In the genomic region with DNA sequence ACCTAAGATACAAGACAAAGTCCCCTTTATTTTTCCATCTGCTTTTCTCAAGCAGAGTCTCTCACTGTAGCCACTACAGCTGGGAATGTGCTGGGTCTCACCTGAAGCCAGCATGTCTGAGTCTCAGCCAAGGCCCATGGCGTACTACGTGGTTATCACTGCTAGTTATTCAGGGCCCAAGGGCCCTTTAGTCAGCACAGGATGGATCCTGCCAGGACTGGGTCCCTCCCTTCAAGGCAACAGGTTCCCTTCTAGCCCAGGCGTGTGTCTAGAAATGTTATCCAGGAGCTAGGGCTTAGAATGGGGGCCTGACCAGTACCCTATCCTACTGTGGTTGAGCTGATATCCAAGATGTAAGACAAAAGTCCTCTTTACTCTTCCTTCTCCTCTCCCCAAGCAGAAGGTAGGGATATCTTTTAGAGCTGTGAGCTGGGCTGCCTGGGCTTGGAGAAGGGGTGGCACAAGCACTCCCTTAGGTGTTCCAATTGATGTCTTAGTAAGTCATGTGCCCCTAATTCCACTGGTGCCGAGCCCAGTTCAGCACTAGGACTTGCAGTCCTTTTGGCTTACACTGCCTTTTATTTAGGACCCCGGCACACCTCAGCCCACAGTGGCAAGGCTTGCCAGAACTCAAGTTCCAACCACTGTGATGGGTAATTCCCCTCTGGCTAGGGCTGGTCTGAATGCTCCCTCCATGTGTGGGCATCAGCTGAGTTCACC, we compare ENCODE assay signal across 15 cellular contexts. TPM values are rescaled to one million over a fixed set of nuclear protein-coding genes. Genes with fewer than 3 reads are reported as not detected.
DNase-seq lines count a peak whose midpoint lies in the region; ATAC-seq, FAIRE-seq and TF ChIP-seq lines count a peak whose summit lies in the region.
"Had no signal": no experiment of that assay in that cellular context is flagged by ENCODE, and none has a peak within 500 bp of the region (broad histone marks: within the 10 kb centered on the region; RNA-seq: fewer than 3 reads in every experiment).

No MANE protein-coding gene starts in this region.

- dilution Hi-C loops in keratinocyte (cut with MboI; ENCODE audit: extremely low pct_ligation_motif_present, low sequenced_read_pairs): no loop called here

- intact Hi-C loops in Right ventricle myocardium superior (cut with DNase I) (no loop called here), left ventricle myocardium inferior (cut with micrococcal nuclease) (no loop called here)

- H3K4me2 ChIP-seq in keratinocyte (ENCODE audit: control insufficient read depth, extremely low read depth, insufficient read depth, low read depth, low read length): no peak overlapping the region
- H3K4me2 ChIP-seq: BLaER1 treated with 17β-estradiol and CSF1 and Interleukin-3, amounts not matched to agents 10 nM and 100 nM; GM23338 had no signal

- H3K4me3 ChIP-seq in left ventricle myocardium inferior (no peak overlapping the region), keratinocyte (ENCODE audit: control insufficient read depth in 2 of 3, extremely low read depth in 1 of 3, insufficient read depth in 2 of 3, low read depth in 1 of 3, low read length in 3 of 3) (no peak overlapping the region)
- H3K4me3 ChIP-seq: BLaER1 treated with 17β-estradiol and CSF1 and Interleukin-3, amounts not matched to agents 10 nM and 100 nM; GM23338 had no signal

- no peaks in the 10 kb centered on the region for H3K9me1 ChIP-seq in keratinocyte (ENCODE audit: control insufficient read depth, extremely low read depth, insufficient read depth, low read length)

- H3K27ac ChIP-seq in left ventricle myocardium inferior (replicated peaks): no peak overlapping the region
- no peak overlapping the region for H3K27ac ChIP-seq in keratinocyte (ENCODE audit: control insufficient read depth, insufficient read depth, low read length)
- H3K27ac ChIP-seq: BLaER1 treated with 17β-estradiol and CSF1 and Interleukin-3, amounts not matched to agents 10 nM and 100 nM; HL-60 had no signal

- H3K36me3 ChIP-seq in left ventricle myocardium inferior: peaks cover 5% of the 10 kb centered on the region
- H3K36me3 ChIP-seq in keratinocyte (ENCODE audit: control insufficient read depth in 2 of 2, extremely low read depth in 1 of 2, insufficient read depth in 2 of 2, low read length in 2 of 2): no peaks in the 10 kb centered on the region

- ATAC-seq in Right ventricle myocardium superior (ENCODE audit: poor library complexity): peak; percentile 47
- ATAC-seq in esophagus mucosa: peak; percentile 68
- ATAC-seq: CD8-positive, alpha-beta T cell had no signal

- H3K27me3 ChIP-seq in left ventricle myocardium inferior (ENCODE audit: low read depth) (no peaks in the 10 kb centered on the region), keratinocyte (ENCODE audit: control insufficient read depth, extremely low read depth, insufficient read depth, low read length) (no peaks in the 10 kb centered on the region)
- H3K27me3 ChIP-seq: BLaER1 treated with 17β-estradiol and CSF1 and Interleukin-3, amounts not matched to agents 10 nM and 100 nM had no signal

- no peak for TF ChIP-seq CTCF in left ventricle myocardium inferior (IDR thresholded peaks at IDR 0.05; ENCODE audit: borderline replicate concordance)
- no peak for TF ChIP-seq CTCF in keratinocyte (optimal IDR thresholded peaks at IDR 0.05 in 1 of 3, IDR thresholded peaks at IDR 0.05 in 1 of 3, conservative IDR thresholded peaks at IDR 0.05 in 1 of 3; ENCODE audit: extremely low read depth in 1 of 3, insufficient read depth in 2 of 3, low read length in 3 of 3)

- peaks cover 22% of the 10 kb centered on the region for H3K79me2 ChIP-seq in keratinocyte (ENCODE audit: control insufficient read depth, insufficient read depth, low read length)

- DNase-seq in Right ventricle myocardium superior: no peak
- no peak for DNase-seq in left ventricle myocardium inferior
- no peak for DNase-seq in keratinocyte (ENCODE audit: low read depth, low spot score)
- no peak for DNase-seq in HuH-7.5 (ENCODE audit: low spot score)
- DNase-seq in NCI-H1092 treated with DMSO at 0.1 percent for 48 hours (lab: John Stamatoyannopoulos, UW): no peak
- DNase-seq: Calu3; CD8-positive, alpha-beta T cell; DMS79 treated with DMSO at 0.1 percent for 48 hours; GF-D8; HFFc6 had no signal

- peaks cover 10% of the 10 kb centered on the region for H3K9me3 ChIP-seq in left ventricle myocardium inferior (replicated peaks)
- no peaks in the 10 kb centered on the region for H3K9me3 ChIP-seq in keratinocyte (ENCODE audit: control insufficient read depth, low read depth, low read length)

- H3K4me1 ChIP-seq in left ventricle myocardium inferior (peaks cover 52% of the 10 kb centered on the region), keratinocyte (ENCODE audit: control insufficient read depth, extremely low read depth, insufficient read depth, low read length) (peaks cover 7% of the 10 kb centered on the region)
- H3K4me1 ChIP-seq: BLaER1 treated with 17β-estradiol and CSF1 and Interleukin-3, amounts not matched to agents 10 nM and 100 nM had no signal

- no peaks in the 10 kb centered on the region for H4K20me1 ChIP-seq in keratinocyte (ENCODE audit: control insufficient read depth, extremely low read depth, insufficient read depth, low read length)

- H2AFZ ChIP-seq in keratinocyte (ENCODE audit: control insufficient read depth, low read length): no peak overlapping the region
- H2AFZ ChIP-seq: GM23338 had no signal

- peak; percentile 73 for FAIRE-seq in keratinocyte (lab: Jason Lieb, UNC)
- FAIRE-seq: H54 had no signal

- no peak overlapping the region for H3K9ac ChIP-seq in keratinocyte (ENCODE audit: control insufficient read depth, extremely low read depth, insufficient read depth, low read length)
- H3K9ac ChIP-seq: BLaER1 treated with 17β-estradiol and CSF1 and Interleukin-3, amounts not matched to agents 10 nM and 100 nM had no signal

RNA-seq across cellular contexts. Expression of a gene that starts 17.7 kb away (rescaled TPM):
- 8.8 TPM for total RNA-seq in Right ventricle myocardium superior
- 9.9 TPM for total RNA-seq in left ventricle myocardium inferior
- 12.6 TPM for total RNA-seq in esophagus mucosa
- 9.5 to 18.2 TPM (median 10.6 TPM) in 3 replicates for polyA plus RNA-seq in keratinocyte
- polyA plus RNA-seq in keratinocyte (2011; ENCODE audit: low read depth): 8.0 TPM
- polyA plus RNA-seq in keratinocyte (2011; cell fraction: cytosol; rRNA removed): 6.7 and 14.4 TPM in 2 replicates
- 10.0 and 13.1 TPM in 2 replicates for polyA plus RNA-seq in keratinocyte (2011; cell fraction: nucleus; rRNA removed)
- polyA plus RNA-seq in keratinocyte (2012; ENCODE audit: low replicate concordance): 11.2 and 11.5 TPM in 2 replicates
- polyA minus RNA-seq in keratinocyte: 4.6 to 24.4 TPM (median 12.1 TPM) in 3 replicates
- polyA minus RNA-seq in keratinocyte (2011; cell fraction: cytosol; rRNA and poly(A)+ RNA removed): 9.4 TPM
- polyA minus RNA-seq in keratinocyte (2011; cell fraction: nucleus; rRNA and poly(A)+ RNA removed): 9.5 and 22.2 TPM in 2 replicates
